In genomic region chr12:131671276-131671675, GRCh38 we compare ENCODE assay signal across 18 cellular contexts. TPM values are rescaled to one million over a fixed set of nuclear protein-coding genes. Genes with fewer than 3 reads are reported as not detected.
A peak's percentile ranks its signal among the peaks of the same experiment; 100 is the strongest.
DNase-seq lines count a peak whose midpoint lies in the region; TF ChIP-seq lines count a peak whose summit lies in the region.
"Had no signal": no experiment of that assay in that cellular context is flagged by ENCODE, and none has a peak within 500 bp of the region (broad histone marks: within the 10 kb centered on the region; RNA-seq: fewer than 3 reads in every experiment).

No MANE protein-coding gene starts in this region.

- H3K4me3 ChIP-seq in coronary artery (no peak overlapping the region), spleen (no peak overlapping the region), SJCRH30 (no peak overlapping the region)
- H3K4me3 ChIP-seq: A549, GM23248 had no signal

- no peak for TF ChIP-seq POLR2A in spleen (IDR thresholded peaks at IDR 0.05)

- CTCF ChIA-PET in activated CD4-positive, alpha-beta memory T cell treated with anti-CD3 and anti-CD28 coated beads for 36 hours (lab: Charles Lee): no interaction called here

- TF ChIP-seq CTCF in coronary artery (IDR thresholded peaks at IDR 0.05) (no peak), spleen (IDR thresholded peaks at IDR 0.05 in 8 of 11, conservative IDR thresholded peaks at IDR 0.05 in 3 of 11) (no peak)

- H3K27ac Mint-ChIP-seq in activated CD4-positive, alpha-beta memory T cell treated with anti-CD3 and anti-CD28 coated beads for 36 hours: no peak overlapping the region
- H3K27ac Mint-ChIP-seq: CD4-positive, alpha-beta memory T cell; HFFc6 had no signal

- H3K4me1 Mint-ChIP-seq in activated CD4-positive, alpha-beta memory T cell treated with anti-CD3 and anti-CD28 coated beads for 36 hours (ENCODE audit: low read depth): no peaks in the 10 kb centered on the region

- no peaks in the 10 kb centered on the region for H3K4me1 ChIP-seq in spleen
- H3K4me1 ChIP-seq in SJCRH30: peaks cover 8% of the 10 kb centered on the region; the same call in 1 of the 2 replicates
- H3K4me1 ChIP-seq: A549, BE2C had no signal

- H3K4me3 Mint-ChIP-seq in activated CD4-positive, alpha-beta memory T cell treated with anti-CD3 and anti-CD28 coated beads for 36 hours: no peak overlapping the region
- H3K4me3 Mint-ChIP-seq: CD4-positive, alpha-beta memory T cell; HFFc6 had no signal

- H3K27me3 ChIP-seq in spleen (replicated peaks in 1 of 7) (peaks cover 0 to 32% (median 0%) of the 10 kb centered on the region in 7 donors), SJCRH30 (no peaks in the 10 kb centered on the region)

- peak; percentile 5 for DNase-seq in HT-29 (ENCODE audit: low spot score)
- peak; percentile 43 for DNase-seq in coronary artery (ENCODE audit: low spot score)
- peak; percentile 42 for DNase-seq in islet precursor cell
- peak; percentile 9 for DNase-seq in spleen
- DNase-seq in COR-L47 (lab: John Stamatoyannopoulos, UW): no peak
- no peak for DNase-seq in NCI-H345 treated with DMSO at 0.1 percent for 48 hours (lab: John Stamatoyannopoulos, UW; ENCODE audit: unreplicated experiment)
- DNase-seq in activated CD4-positive, alpha-beta memory T cell treated with anti-CD3 and anti-CD28 coated beads for 36 hours: no peak
- DNase-seq in SJCRH30: no peak
- DNase-seq: BE2C; CD4-positive, alpha-beta memory T cell; DMS153; DMS79 treated with DMSO at 0.1 percent for 48 hours; GF-D8; GM23248; HCEC 1CT; HFFc6 had no signal

- POLR2A ChIA-PET in activated CD4-positive, alpha-beta memory T cell treated with anti-CD3 and anti-CD28 coated beads for 36 hours (lab: Charles Lee): no interaction called here

- H3K36me3 Mint-ChIP-seq in activated CD4-positive, alpha-beta memory T cell treated with anti-CD3 and anti-CD28 coated beads for 36 hours: no peaks in the 10 kb centered on the region
- H3K36me3 Mint-ChIP-seq: CD4-positive, alpha-beta memory T cell had no signal

- H3K27ac ChIP-seq in coronary artery (no peak overlapping the region), spleen (no peak overlapping the region), SJCRH30 (no peak overlapping the region)
- H3K27ac ChIP-seq: A549, C4-2B, GM23248 had no signal

- H3K27me3 Mint-ChIP-seq in activated CD4-positive, alpha-beta memory T cell treated with anti-CD3 and anti-CD28 coated beads for 36 hours: peaks cover 4% of the 10 kb centered on the region

- H3K9me3 Mint-ChIP-seq in activated CD4-positive, alpha-beta memory T cell treated with anti-CD3 and anti-CD28 coated beads for 36 hours: peaks cover 4% of the 10 kb centered on the region
- H3K9me3 Mint-ChIP-seq: HFFc6 had no signal

- H3K9me3 ChIP-seq in spleen: peaks cover 0 to 11% (median 6%) of the 10 kb centered on the region in 8 donors
- H3K9me3 ChIP-seq in SJCRH30 (replicated peaks): no peaks in the 10 kb centered on the region
- H3K9me3 ChIP-seq: BE2C had no signal

- 60 to 79% (median 69%) methylated on average over 8 of the region's 8 CpGs for WGBS in spleen, 5 donors

- no peaks in the 10 kb centered on the region for H3K36me3 ChIP-seq in spleen
- no peaks in the 10 kb centered on the region for H3K36me3 ChIP-seq in SJCRH30
- H3K36me3 ChIP-seq: BE2C had no signal

- intact Hi-C loops in spleen (cut with DNase I; ENCODE audit: low total_unique reads): no loop called here
- intact Hi-C loops in activated CD4-positive, alpha-beta memory T cell treated with anti-CD3 and anti-CD28 coated beads for 36 hours (cut with micrococcal nuclease): no loop called here

RNA-seq across cellular contexts. Expression of gene SFSWAP, which starts 39.6 kb away (rescaled TPM):
- total RNA-seq in HT-29 (2014; rRNA removed; shearing (Covaris generic)): 37.4 TPM in 2 replicates
- 10 to 100 TPM; 50.4 to 74.4 (median 68.6) TPM for total RNA-seq in spleen
- 10 to 100 TPM; 19.5 to 33.7 (median 28.8) TPM for polyA plus RNA-seq in spleen
- 10 to 100 TPM; 42.1 to 44.3 TPM for total RNA-seq in activated CD4-positive, alpha-beta memory T cell treated with anti-CD3 and anti-CD28 coated beads for 36 hours
- total RNA-seq in SJCRH30 (2014; rRNA removed; shearing (Covaris generic)): 28.7 and 32.6 TPM in 2 replicates

Comparison
In these comparisons a context has a peak if more than half of its experiments do, and no peak if none do; other contexts are left out.
1. DNase-seq: peak in HT-29 (single experiment), coronary artery (single experiment), islet precursor cell (single experiment) and spleen (single experiment); none in COR-L47 (single experiment), NCI-H345 treated with DMSO at 0.1 percent for 48 hours (single experiment), activated CD4-positive, alpha-beta memory T cell treated with anti-CD3 and anti-CD28 coated beads for 36 hours (single experiment) and SJCRH30 (0 of 2).